ENCODE assay signal across 9 cellular contexts in the genomic region with DNA sequence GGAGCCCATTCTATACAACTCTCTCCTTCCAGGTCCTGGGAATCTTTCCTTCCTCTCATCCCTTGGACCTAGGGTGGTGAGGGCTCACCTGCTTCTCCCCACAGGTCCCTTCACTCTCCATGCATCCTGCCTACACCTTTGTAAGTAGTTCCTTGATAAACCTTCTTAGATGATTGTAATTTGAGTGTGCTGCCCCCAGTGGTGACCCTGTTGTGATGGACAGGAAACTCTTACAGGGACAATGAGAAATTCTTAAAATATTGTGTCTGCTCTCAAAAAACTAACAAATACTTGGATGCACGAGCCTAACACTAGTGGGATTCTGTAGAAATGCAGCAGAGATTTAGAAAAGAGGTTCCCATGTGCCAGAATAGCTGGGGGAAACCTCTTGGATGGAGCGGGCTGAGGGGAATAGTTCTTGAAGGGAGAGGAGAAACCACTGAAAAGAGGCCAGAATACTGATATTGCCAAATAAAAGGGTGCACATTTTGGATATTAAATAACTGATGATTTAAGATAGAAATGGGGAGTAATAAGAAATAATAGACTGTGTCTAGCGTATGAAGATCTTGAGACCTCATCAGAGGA. TPM values are rescaled to one million over a fixed set of nuclear protein-coding genes. Genes with fewer than 3 reads are reported as not detected.
DNase-seq lines count a peak whose midpoint lies in the region; ATAC-seq and TF ChIP-seq lines count a peak whose summit lies in the region.
"Had no signal": no experiment of that assay in that cellular context is flagged by ENCODE, and none has a peak within 500 bp of the region (broad histone marks: within the 10 kb centered on the region; RNA-seq: fewer than 3 reads in every experiment).

No MANE protein-coding gene starts in this region.

- H3K4me1 Mint-ChIP-seq in activated T-cell treated with anti-CD3 and anti-CD28 coated beads, Interleukin-2, amount 50 U/mL, for 72 hours (ENCODE audit: low read depth) = peaks cover 2% of the 10 kb centered on the region
- H3K4me1 Mint-ChIP-seq in naive B cell = peaks cover 6 to 7% (median 7%) of the 10 kb centered on the region in 3 donors

- H3K27ac Mint-ChIP-seq in activated T-cell treated with anti-CD3 and anti-CD28 coated beads, Interleukin-2, amount 50 U/mL, for 72 hours = no peak overlapping the region
- peak overlapping the region in 1 of 6 donors; percentile 2 for H3K27ac Mint-ChIP-seq in naive B cell

- in situ Hi-C loops in GM13977 (cut with MboI; ENCODE audit: low pct_unique_long_range_greater_than_20kb, low sequenced_read_pairs, unreplicated experiment) = no loop called here

- H3K27ac ChIP-seq in substantia nigra (ENCODE audit: low read depth, low read length, poor library complexity, severe bottlenecking) = no peak overlapping the region
- H3K27ac ChIP-seq: SK-N-MC had no signal

- DNase-seq in GM13977 (ENCODE audit: low spot score) = peak; percentile 22
- DNase-seq in HuH-7 (ENCODE audit: low spot score) = peak; percentile 22
- peak; percentile 14 to 24 for DNase-seq in activated T-cell treated with anti-CD3 and anti-CD28 coated beads, Interleukin-2, amount 50 U/mL, for 72 hours
- DNase-seq in naive B cell = peak; percentile 17
- no peak for DNase-seq in Ammon's horn (ENCODE audit: low spot score)
- DNase-seq in substantia nigra (lab: John Stamatoyannopoulos, UW) = no peak

- TF ChIP-seq CTCF in GM13977 (IDR thresholded peaks at IDR 0.05; ENCODE audit: extremely low read depth, insufficient read depth, missing control alignments) = peak; percentile 55

- H3K36me3 Mint-ChIP-seq in activated T-cell treated with anti-CD3 and anti-CD28 coated beads, Interleukin-2, amount 50 U/mL, for 72 hours (ENCODE audit: insufficient read depth in 2 of 2) = no peaks in the 10 kb centered on the region
- no peaks in the 10 kb centered on the region for H3K36me3 Mint-ChIP-seq in naive B cell

- ATAC-seq in activated T-cell treated with anti-CD3 and anti-CD28 coated beads, Interleukin-2, amount 50 U/mL, for 72 hours (replicated peaks in 1 of 2) = no peak
- ATAC-seq in naive B cell (ENCODE audit: low read depth in 2 of 2) (peak in 1 of 2 donors; percentile 50), HG02970 (IDR thresholded peaks at IDR 0.05; ENCODE audit: low FRiP score, unreplicated experiment) (no peak), HG03342 (IDR thresholded peaks at IDR 0.05; ENCODE audit: unreplicated experiment) (no peak)

- no peaks in the 10 kb centered on the region for H3K9me3 Mint-ChIP-seq in activated T-cell treated with anti-CD3 and anti-CD28 coated beads, Interleukin-2, amount 50 U/mL, for 72 hours
- no peaks in the 10 kb centered on the region for H3K9me3 Mint-ChIP-seq in naive B cell

- no peaks in the 10 kb centered on the region for H3K27me3 Mint-ChIP-seq in activated T-cell treated with anti-CD3 and anti-CD28 coated beads, Interleukin-2, amount 50 U/mL, for 72 hours (ENCODE audit: low read depth)
- H3K27me3 Mint-ChIP-seq in naive B cell = peaks cover 0 to 5% (median 0%) of the 10 kb centered on the region in 3 donors

- H3K4me3 Mint-ChIP-seq in activated T-cell treated with anti-CD3 and anti-CD28 coated beads, Interleukin-2, amount 50 U/mL, for 72 hours = no peak overlapping the region
- H3K4me3 Mint-ChIP-seq in naive B cell = peak overlapping the region in 1 of 8 donors; percentile 22

RNA-seq across cellular contexts. Expression of gene PAXIP1, which starts 6.7 kb away (rescaled TPM):
- 10 to 100 TPM; 17.2 to 22.5 TPM for total RNA-seq in activated T-cell treated with anti-CD3 and anti-CD28 coated beads, Interleukin-2, amount 50 U/mL, for 72 hours
- polyA plus RNA-seq in naive B cell (ENCODE audit: low read depth in 6 of 6) = 1 to 10 TPM; 1.4 to 2.7 (median 2.0) TPM

Comparison
In these comparisons a context has a peak if more than half of its experiments do, and no peak if none do; other contexts are left out.
1. DNase-seq: peak in GM13977 (single experiment), HuH-7 (single experiment), activated T-cell treated with anti-CD3 and anti-CD28 coated beads, Interleukin-2, amount 50 U/mL, for 72 hours (2 of 2) and naive B cell (single experiment); none in Ammon's horn (single experiment) and substantia nigra (0 of 49).